In the genomic region with DNA sequence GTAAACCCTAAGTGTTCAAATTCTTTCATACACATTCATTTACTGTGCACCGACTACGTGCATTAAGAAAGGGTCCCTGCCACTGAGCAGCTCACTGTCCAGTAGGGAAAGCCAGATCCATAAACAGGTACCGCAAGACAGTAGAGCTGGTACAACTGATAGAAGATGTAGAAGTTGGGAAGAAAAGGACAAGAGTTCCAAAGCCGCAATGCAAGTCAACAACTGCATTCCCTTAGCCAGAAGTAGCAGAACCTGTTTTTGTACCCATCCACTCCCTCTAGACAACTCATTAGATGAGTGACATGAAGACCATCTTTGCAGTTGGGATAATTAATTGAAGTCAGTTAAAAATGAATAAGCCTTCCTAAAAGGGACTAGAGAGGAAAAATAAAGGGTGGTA, we compare ENCODE assay signal across 8 cellular contexts. TPM values are rescaled to one million over a fixed set of nuclear protein-coding genes. Genes with fewer than 3 reads are reported as not detected.
DNase-seq lines count a peak whose midpoint lies in the region; ATAC-seq and TF ChIP-seq lines count a peak whose summit lies in the region.
"Had no signal": no experiment of that assay in that cellular context is flagged by ENCODE, and none has a peak within 500 bp of the region (broad histone marks: within the 10 kb centered on the region; RNA-seq: fewer than 3 reads in every experiment).

No MANE protein-coding gene starts in this region.

- WGBS in ectodermal cell, 2 experiments = 89 to 93% methylated on average over 4 of the region's 4 CpGs
- 100% methylated on average over 1 of the region's 4 CpGs for WGBS in trophoblast cell (ENCODE audit: extremely low coverage, insufficient coverage, insufficient read length)
- WGBS in lower leg skin, 2 donors = 54 to 55% methylated on average over 4 of the region's 4 CpGs

- ATAC-seq in GM21786 (IDR thresholded peaks at IDR 0.05; ENCODE audit: unreplicated experiment) = no peak
- ATAC-seq in HG02623 (IDR thresholded peaks at IDR 0.05; ENCODE audit: unreplicated experiment) = no peak

- no peak overlapping the region for H2AK5ac ChIP-seq in trophoblast cell (ENCODE audit: low read length)

- no peak overlapping the region for H2BK12ac ChIP-seq in trophoblast cell (ENCODE audit: low read length)

- TF ChIP-seq CTCF in GM12864 (IDR thresholded peaks at IDR 0.05; ENCODE audit: low read depth, low read length, missing control alignments) (no peak), lower leg skin (IDR thresholded peaks at IDR 0.05) (no peak)

- no peak overlapping the region for H2AFZ ChIP-seq in trophoblast cell (ENCODE audit: insufficient read depth, low read length, poor library complexity)

- H3K79me2 ChIP-seq in trophoblast cell (ENCODE audit: control insufficient read depth, insufficient read depth, low read length, poor library complexity) = peaks cover 6% of the 10 kb centered on the region

- no peak overlapping the region for H3K27ac ChIP-seq in ectodermal cell (ENCODE audit: insufficient read depth, low read depth, low read length, poor library complexity, severe bottlenecking)
- no peak overlapping the region for H3K27ac ChIP-seq in trophoblast cell (ENCODE audit: low read depth, low read length)

- H3K4me3 ChIP-seq in GM12864 (ENCODE audit: low read depth, low read length) (peak overlapping the region; percentile 79), ectodermal cell (ENCODE audit: insufficient read depth, low read depth, low read length) (peak overlapping the region; percentile 95), trophoblast cell (ENCODE audit: low read depth, low read length) (no peak overlapping the region), lower leg skin (ENCODE audit: low read depth, poor library complexity, severe bottlenecking) (no peak overlapping the region)

- H3K9me3 ChIP-seq in ectodermal cell (ENCODE audit: control insufficient read depth, low read length) (no peaks in the 10 kb centered on the region), trophoblast cell (ENCODE audit: insufficient read depth, low read depth, low read length) (no peaks in the 10 kb centered on the region)

- no peaks in the 10 kb centered on the region for H3K36me3 ChIP-seq in ectodermal cell (ENCODE audit: control insufficient read depth, insufficient read depth, low read length)
- H3K36me3 ChIP-seq in trophoblast cell (ENCODE audit: control insufficient read depth in 1 of 2, insufficient read depth in 2 of 2, low read length in 2 of 2) = peaks cover 0 to under 1% of the 10 kb centered on the region in 2 experiments

- no peak overlapping the region for H2BK120ac ChIP-seq in trophoblast cell (ENCODE audit: insufficient read depth, low read length, poor library complexity)

- H3K23ac ChIP-seq in trophoblast cell (ENCODE audit: low read length) = no peak overlapping the region

- intact Hi-C loops in lower leg skin (cut with DNase I; ENCODE audit: low total_unique reads) = no loop called here

- H3K79me1 ChIP-seq in trophoblast cell (ENCODE audit: low read length) = peaks cover 10% of the 10 kb centered on the region

- TF ChIP-seq POLR2A in lower leg skin (IDR thresholded peaks at IDR 0.05) = no peak

- DNase-seq in GM12864 (ENCODE audit: low read depth) (no peak), NAMALWA (ENCODE audit: low spot score) (peak; percentile 17), trophoblast cell (peak; percentile 10 to 63), lower leg skin (ENCODE audit: low spot score in 2 of 2) (no peak)
- DNase-seq: activated CD4-positive, alpha-beta T cell treated with anti-CD3 and anti-CD28 coated beads, Interleukin-2, amount 50 U/mL, for 1 hour had no signal

- H4K91ac ChIP-seq in trophoblast cell (ENCODE audit: low read depth, low read length) = no peak overlapping the region

- H3K9ac ChIP-seq in trophoblast cell (ENCODE audit: low read length) = no peak overlapping the region

- H4K8ac ChIP-seq in trophoblast cell (ENCODE audit: low read depth, low read length) = no peak overlapping the region

- H3K4ac ChIP-seq in trophoblast cell (ENCODE audit: low read depth, low read length) = no peak overlapping the region

- H3K18ac ChIP-seq in trophoblast cell (ENCODE audit: low read length) = no peak overlapping the region

- H2BK5ac ChIP-seq in trophoblast cell (ENCODE audit: low read depth, low read length, poor library complexity) = no peak overlapping the region

- no peak overlapping the region for H3K14ac ChIP-seq in trophoblast cell (ENCODE audit: low read length)

- peak overlapping the region; percentile 47 for H3K4me2 ChIP-seq in trophoblast cell (ENCODE audit: low read length)

- H3K4me1 ChIP-seq in ectodermal cell (ENCODE audit: control insufficient read depth, insufficient read depth, low read length) (peaks cover 6% of the 10 kb centered on the region), trophoblast cell (ENCODE audit: control insufficient read depth in 1 of 2, insufficient read depth in 2 of 2, low read length in 2 of 2) (peaks cover 3% of the 10 kb centered on the region in 2 experiments)

- H4K12ac ChIP-seq in trophoblast cell (ENCODE audit: low read depth, low read length) = no peak overlapping the region

- H3K27me3 ChIP-seq in ectodermal cell (ENCODE audit: control insufficient read depth, insufficient read depth, low read length, poor library complexity, severe bottlenecking) (peaks cover 21% of the 10 kb centered on the region), trophoblast cell (ENCODE audit: insufficient read depth, low read length) (peaks cover 2% of the 10 kb centered on the region)

RNA-seq across cellular contexts. Expression of a gene that starts 1.3 kb away (rescaled TPM):
- polyA plus RNA-seq in ectodermal cell (2013, experiment 1 of 4) = 31.9 TPM
- 30.5 TPM for polyA plus RNA-seq in ectodermal cell (2013, experiment 2 of 4)
- 28.1 TPM for polyA plus RNA-seq in ectodermal cell (2013, experiment 3 of 4)
- 31.0 TPM for polyA plus RNA-seq in ectodermal cell (2013, experiment 4 of 4)
- 10.6 and 11.8 TPM in 2 replicates for polyA plus RNA-seq in trophoblast cell (2013)
- total RNA-seq in lower leg skin = 10 to 100 TPM; 14.3 to 19.4 (median 17.3) TPM

RNA-seq across cellular contexts. Expression of a gene that starts 14.6 kb away (rescaled TPM):
- polyA plus RNA-seq in ectodermal cell (2013, experiment 1 of 4) = 122 TPM
- polyA plus RNA-seq in ectodermal cell (2013, experiment 2 of 4) = 124 TPM
- 92.8 TPM for polyA plus RNA-seq in ectodermal cell (2013, experiment 3 of 4)
- polyA plus RNA-seq in ectodermal cell (2013, experiment 4 of 4) = 110 TPM
- polyA plus RNA-seq in trophoblast cell (2013) = 21.8 and 22.0 TPM in 2 replicates
- total RNA-seq in lower leg skin = 10 to 100 TPM; 15.1 to 28.1 (median 26.0) TPM

RNA-seq across cellular contexts. Expression of a gene that starts 52.8 kb away (rescaled TPM):
- polyA plus RNA-seq in ectodermal cell (2013, experiment 1 of 4) = 12.2 TPM
- 11.5 TPM for polyA plus RNA-seq in ectodermal cell (2013, experiment 2 of 4)
- polyA plus RNA-seq in ectodermal cell (2013, experiment 3 of 4) = 8.1 TPM
- polyA plus RNA-seq in ectodermal cell (2013, experiment 4 of 4) = 10.8 TPM
- polyA plus RNA-seq in trophoblast cell (2013) = 9.0 and 9.3 TPM in 2 replicates
- total RNA-seq in lower leg skin = 10 to 100 TPM; 26.5 to 31.0 (median 27.9) TPM

Comparison
In these comparisons a context has a peak if more than half of its experiments do, and no peak if none do; other contexts are left out.
1. DNase-seq: peak in NAMALWA (single experiment) and trophoblast cell (2 of 2); none in GM12864 (single experiment) and lower leg skin (0 of 2).
2. H3K4me3 ChIP-seq: peak in GM12864 (single experiment) and ectodermal cell (single experiment); none in trophoblast cell (single experiment) and lower leg skin (single experiment).